Comparison of ENCODE assay signal across 20 cellular contexts in the genomic region with DNA sequence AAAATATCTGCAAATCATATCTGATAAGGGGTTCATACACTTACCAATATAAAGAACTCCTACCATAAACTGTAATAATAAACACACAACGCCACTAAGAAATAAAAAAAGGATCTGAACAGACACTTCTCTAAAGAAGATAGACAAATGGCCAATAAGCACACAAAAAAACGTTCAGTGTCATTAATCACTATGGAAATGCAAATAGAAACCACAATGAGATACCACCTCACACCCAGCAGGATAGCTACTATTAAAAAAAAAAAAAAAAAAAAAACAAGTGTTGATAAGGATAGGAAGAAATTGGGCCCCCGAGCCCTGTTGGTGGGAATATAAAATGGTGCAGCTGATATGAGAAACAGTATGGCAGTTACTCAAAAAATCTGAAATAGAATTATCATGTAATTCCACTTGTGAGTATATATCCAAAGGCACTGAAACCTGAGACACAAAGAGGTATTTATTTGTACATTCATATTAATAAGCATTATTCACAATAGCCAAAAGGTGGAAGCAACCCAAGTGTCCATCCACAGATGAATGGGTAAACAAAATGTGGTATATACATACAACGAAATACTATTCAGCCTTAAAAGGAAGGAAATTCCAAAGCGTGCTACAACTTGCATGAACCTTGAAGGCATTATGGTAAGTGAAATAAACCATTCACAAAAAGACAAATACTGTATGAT. TPM values are rescaled to one million over a fixed set of nuclear protein-coding genes. Genes with fewer than 3 reads are reported as not detected.
DNase-seq lines count a peak whose midpoint lies in the region; ATAC-seq and TF ChIP-seq lines count a peak whose summit lies in the region.
"Had no signal": no experiment of that assay in that cellular context is flagged by ENCODE, and none has a peak within 500 bp of the region (broad histone marks: within the 10 kb centered on the region; RNA-seq: fewer than 3 reads in every experiment).

No MANE protein-coding gene starts in this region.

- no peak overlapping the region for H3K27ac Mint-ChIP-seq in CD8-positive, alpha-beta T cell
- H3K27ac Mint-ChIP-seq in activated B cell treated with CpG ODN at 0.5 μM for 24 hours, result no peak overlapping the region
- no peak overlapping the region for H3K27ac Mint-ChIP-seq in stimulated activated effector memory CD8-positive, alpha-beta T cell treated with anti-CD3 and anti-CD28 coated beads, Interleukin-12 subunit alpha, Interleukin-12 subunit beta, amount 100 ng/mL, for 72 hours
- H3K27ac Mint-ChIP-seq: activated naive CD8-positive, alpha-beta T cell treated with anti-CD3 and anti-CD28 coated beads for 36 hours; CD4-positive, alpha-beta T cell had no signal

- H3K4me3 ChIP-seq in CD8-positive, alpha-beta T cell (ENCODE audit: low read depth, low read length), result no peak overlapping the region
- H3K4me3 ChIP-seq in hepatocyte, result no peak overlapping the region
- H3K4me3 ChIP-seq: body of pancreas, gastrocnemius medialis, mucosa of descending colon had no signal

- intact Hi-C loops in CD8-positive, alpha-beta T cell (cut with DNase I, micrococcal nuclease), result no loop called here
- intact Hi-C loops in activated B cell treated with CpG ODN at 0.5 μM for 24 hours (cut with micrococcal nuclease), result no loop called here

- H3K27me3 ChIP-seq in CD8-positive, alpha-beta T cell (ENCODE audit: insufficient read depth, low read length), result no peaks in the 10 kb centered on the region
- H3K27me3 ChIP-seq in hepatocyte, result no peaks in the 10 kb centered on the region
- H3K27me3 ChIP-seq: body of pancreas, gastrocnemius medialis had no signal

- WGBS in hepatocyte (ENCODE audit: low lambda C conversion rate, missing lambda C conversion rate), result 61% methylated on average over 5 of the region's 5 CpGs

- H3K36me3 Mint-ChIP-seq in CD8-positive, alpha-beta T cell, result peaks cover 8% of the 10 kb centered on the region
- peaks cover 7% of the 10 kb centered on the region for H3K36me3 Mint-ChIP-seq in activated B cell treated with CpG ODN at 0.5 μM for 24 hours (ENCODE audit: low read depth)
- H3K36me3 Mint-ChIP-seq in stimulated activated effector memory CD8-positive, alpha-beta T cell treated with anti-CD3 and anti-CD28 coated beads, Interleukin-12 subunit alpha, Interleukin-12 subunit beta, amount 100 ng/mL, for 72 hours, result no peaks in the 10 kb centered on the region

- peak; percentile 42 for ATAC-seq in CD8-positive, alpha-beta T cell
- peak; percentile 34 for ATAC-seq in activated B cell treated with CpG ODN at 0.5 μM for 24 hours (ENCODE audit: low read depth)
- no peak for ATAC-seq in GM19467 (IDR thresholded peaks at IDR 0.05; ENCODE audit: unreplicated experiment)
- no peak for ATAC-seq in HG02798 (IDR thresholded peaks at IDR 0.05; ENCODE audit: poor library complexity, unreplicated experiment)
- ATAC-seq in stimulated activated effector memory CD8-positive, alpha-beta T cell treated with anti-CD3 and anti-CD28 coated beads, Interleukin-12 subunit alpha, Interleukin-12 subunit beta, amount 100 ng/mL, for 72 hours, result no peak
- ATAC-seq: body of pancreas, gastrocnemius medialis had no signal

- no peaks in the 10 kb centered on the region for H3K9me3 ChIP-seq in CD8-positive, alpha-beta T cell (ENCODE audit: low read length)
- no peaks in the 10 kb centered on the region for H3K9me3 ChIP-seq in hepatocyte (ENCODE audit: low read depth)
- H3K9me3 ChIP-seq: body of pancreas, gastrocnemius medialis, mucosa of descending colon had no signal

- peaks cover 98% of the 10 kb centered on the region for H3K79me2 ChIP-seq in hepatocyte

- H4K20me1 ChIP-seq in hepatocyte (ENCODE audit: insufficient read depth, poor library complexity, severe bottlenecking), result peaks cover 54% of the 10 kb centered on the region

- no peak for TF ChIP-seq CTCF in CD8-positive, alpha-beta T cell (IDR thresholded peaks at IDR 0.05)
- TF ChIP-seq CTCF in activated B cell treated with CpG ODN at 0.5 μM for 24 hours (IDR thresholded peaks at IDR 0.05), result no peak
- TF ChIP-seq CTCF in hepatocyte (IDR thresholded peaks at IDR 0.05; ENCODE audit: poor library complexity), result no peak

- H3K9me3 Mint-ChIP-seq in CD8-positive, alpha-beta T cell, result no peaks in the 10 kb centered on the region
- H3K9me3 Mint-ChIP-seq in activated B cell treated with CpG ODN at 0.5 μM for 24 hours, result peaks cover 3% of the 10 kb centered on the region
- no peaks in the 10 kb centered on the region for H3K9me3 Mint-ChIP-seq in stimulated activated effector memory CD8-positive, alpha-beta T cell treated with anti-CD3 and anti-CD28 coated beads, Interleukin-12 subunit alpha, Interleukin-12 subunit beta, amount 100 ng/mL, for 72 hours

- CTCF ChIA-PET in CD8-positive, alpha-beta T cell (lab: Charles Lee), result no interaction called here
- CTCF ChIA-PET in activated B cell treated with CpG ODN at 0.5 μM for 24 hours (lab: Charles Lee), result no interaction called here

- H3K27me3 Mint-ChIP-seq in CD8-positive, alpha-beta T cell (ENCODE audit: low read depth), result no peaks in the 10 kb centered on the region
- no peaks in the 10 kb centered on the region for H3K27me3 Mint-ChIP-seq in activated B cell treated with CpG ODN at 0.5 μM for 24 hours
- H3K27me3 Mint-ChIP-seq: activated naive CD8-positive, alpha-beta T cell treated with anti-CD3 and anti-CD28 coated beads for 36 hours; CD4-positive, alpha-beta T cell had no signal

- H3K4me1 Mint-ChIP-seq in CD8-positive, alpha-beta T cell (ENCODE audit: low read depth), result peaks cover 68% of the 10 kb centered on the region
- peaks cover 30% of the 10 kb centered on the region for H3K4me1 Mint-ChIP-seq in activated B cell treated with CpG ODN at 0.5 μM for 24 hours
- H3K4me1 Mint-ChIP-seq in stimulated activated effector memory CD8-positive, alpha-beta T cell treated with anti-CD3 and anti-CD28 coated beads, Interleukin-12 subunit alpha, Interleukin-12 subunit beta, amount 100 ng/mL, for 72 hours, result peaks cover 42% of the 10 kb centered on the region

- H3K27ac ChIP-seq in CD8-positive, alpha-beta T cell (ENCODE audit: low read depth, low read length), result no peak overlapping the region
- H3K27ac ChIP-seq in hepatocyte, result peak overlapping the region; percentile 58
- H3K27ac ChIP-seq: gastrocnemius medialis had no signal

- no peak for DNase-seq in CD8-positive, alpha-beta T cell
- DNase-seq in NCI-H146 (lab: John Stamatoyannopoulos, UW) (peak; percentile 90), activated B cell treated with CpG ODN at 0.5 μM for 24 hours (no peak), hepatocyte (ENCODE audit: low spot score) (no peak), A172 (ENCODE audit: low spot score) (no peak)
- no peak for DNase-seq in stimulated activated effector memory CD8-positive, alpha-beta T cell treated with anti-CD3 and anti-CD28 coated beads, Interleukin-12 subunit alpha, Interleukin-12 subunit beta, amount 100 ng/mL, for 72 hours (ENCODE audit: low spot score in 2 of 2)
- DNase-seq: activated naive CD8-positive, alpha-beta T cell treated with anti-CD3 and anti-CD28 coated beads for 36 hours; body of pancreas; CD4-positive, alpha-beta T cell; cortex of kidney; DMS53; gastrocnemius medialis; HCEC 1CT; mucosa of descending colon; NCI-H2171; nucleus accumbens; SIG-M5; T-helper 1 cell had no signal

- no peaks in the 10 kb centered on the region for H3K9me2 ChIP-seq in hepatocyte (replicated peaks; ENCODE audit: insufficient read depth)

- POLR2A ChIA-PET in CD8-positive, alpha-beta T cell (lab: Charles Lee), result interaction anchor here (0.7 kb wide), 1 partner anchor 1009 kb away, joined by 3 read pairs; no protein-coding TSS in a partner anchor
- POLR2A ChIA-PET in activated B cell treated with CpG ODN at 0.5 μM for 24 hours (lab: Charles Lee), result interaction anchor here (0.6 kb wide), 1 partner anchor 73 kb away, joined by 3 read pairs; no protein-coding TSS in a partner anchor

- H3K4me2 ChIP-seq in hepatocyte, result peak overlapping the region; percentile 44

- peaks cover 5% of the 10 kb centered on the region for H3K4me1 ChIP-seq in CD8-positive, alpha-beta T cell (ENCODE audit: insufficient read depth, low read length)
- H3K4me1 ChIP-seq in hepatocyte (ENCODE audit: insufficient read depth), result peaks cover 44% of the 10 kb centered on the region

- no peaks in the 10 kb centered on the region for H3K36me3 ChIP-seq in CD8-positive, alpha-beta T cell (ENCODE audit: insufficient read depth, low read length)
- H3K36me3 ChIP-seq in hepatocyte (replicated peaks; ENCODE audit: insufficient read depth, low read depth), result no peaks in the 10 kb centered on the region
- H3K36me3 ChIP-seq: gastrocnemius medialis had no signal

- H3K4me3 Mint-ChIP-seq in CD8-positive, alpha-beta T cell, result no peak overlapping the region
- no peak overlapping the region for H3K4me3 Mint-ChIP-seq in activated B cell treated with CpG ODN at 0.5 μM for 24 hours
- no peak overlapping the region for H3K4me3 Mint-ChIP-seq in stimulated activated effector memory CD8-positive, alpha-beta T cell treated with anti-CD3 and anti-CD28 coated beads, Interleukin-12 subunit alpha, Interleukin-12 subunit beta, amount 100 ng/mL, for 72 hours
- H3K4me3 Mint-ChIP-seq: activated naive CD8-positive, alpha-beta T cell treated with anti-CD3 and anti-CD28 coated beads for 36 hours; CD4-positive, alpha-beta T cell had no signal

- no peak overlapping the region for H2AFZ ChIP-seq in hepatocyte

RNA-seq across cellular contexts. Expression of a gene that starts 18.0 kb away (rescaled TPM):
- total RNA-seq in CD8-positive, alpha-beta T cell, result 10 to 100 TPM; 39.3 to 42.3 TPM
- total RNA-seq in activated B cell treated with CpG ODN at 0.5 μM for 24 hours (44.5 and 52.1 TPM in 2 replicates), hepatocyte (31.2 and 31.4 TPM in 2 replicates)
- 23.9 and 25.9 TPM in 2 replicates for polyA plus RNA-seq in hepatocyte
- total RNA-seq in A172 (2014; rRNA removed; shearing (Covaris generic)), result 29.2 and 34.1 TPM in 2 replicates

Comparison
In these comparisons a context has a peak if more than half of its experiments do, and no peak if none do; other contexts are left out.
1. ATAC-seq: peak in CD8-positive, alpha-beta T cell (single experiment) and activated B cell treated with CpG ODN at 0.5 μM for 24 hours (single experiment); none in GM19467 (single experiment), HG02798 (single experiment) and stimulated activated effector memory CD8-positive, alpha-beta T cell treated with anti-CD3 and anti-CD28 coated beads, Interleukin-12 subunit alpha, Interleukin-12 subunit beta, amount 100 ng/mL, for 72 hours (single experiment).